In genomic region chr2:46643951-46644350, GRCh38 we compare ENCODE assay signal across 14 cellular contexts. TPM values are rescaled to one million over a fixed set of nuclear protein-coding genes. Genes with fewer than 3 reads are reported as not detected.
DNase-seq lines count a peak whose midpoint lies in the region; ATAC-seq and TF ChIP-seq lines count a peak whose summit lies in the region.
"Had no signal": no experiment of that assay in that cellular context is flagged by ENCODE, and none has a peak within 500 bp of the region (broad histone marks: within the 10 kb centered on the region; RNA-seq: fewer than 3 reads in every experiment).

No MANE protein-coding gene starts in this region.

- H2BK120ac ChIP-seq in mesenchymal stem cell (ENCODE audit: low read depth, low read length) = peak overlapping the region; percentile 15

- H3K9ac ChIP-seq in mesenchymal stem cell (ENCODE audit: low read length) = no peak overlapping the region

- no peak overlapping the region for H3K14ac ChIP-seq in mesenchymal stem cell (ENCODE audit: low read length in 2 of 2)

- H3K18ac ChIP-seq in mesenchymal stem cell (ENCODE audit: low read depth in 1 of 2, low read length in 2 of 2) = peak overlapping the region in 1 of 2 experiments; percentile 28

- H3K27ac Mint-ChIP-seq in activated CD8-positive, alpha-beta T cell treated with anti-CD3 and anti-CD28 coated beads, Interleukin-2, amount 10 ng/mL, durations not matched to agents 7 days and 5 days = no peak overlapping the region
- no peak overlapping the region for H3K27ac Mint-ChIP-seq in natural killer cell

- no peak overlapping the region for H3K4me2 ChIP-seq in mesenchymal stem cell (ENCODE audit: low read length, poor library complexity, severe bottlenecking)

- no peak overlapping the region for H3K23ac ChIP-seq in mesenchymal stem cell (ENCODE audit: low read length in 2 of 2)

- H2BK12ac ChIP-seq in mesenchymal stem cell (ENCODE audit: low read length in 2 of 2) = no peak overlapping the region

- H3K4me3 ChIP-seq in mesenchymal stem cell (ENCODE audit: insufficient read depth in 1 of 2, low read depth in 1 of 2, low read length in 2 of 2) = no peak overlapping the region
- H3K4me3 ChIP-seq: cardiac muscle cell had no signal

- H4K91ac ChIP-seq in mesenchymal stem cell (ENCODE audit: low read length) = no peak overlapping the region

- CTCF ChIA-PET in activated CD8-positive, alpha-beta T cell treated with anti-CD3 and anti-CD28 coated beads, Interleukin-2, amount 10 ng/mL, durations not matched to agents 7 days and 5 days (lab: Charles Lee) = no interaction called here

- H2AFZ ChIP-seq in mesenchymal stem cell (ENCODE audit: low read depth, low read length) = no peak overlapping the region

- DNase-seq in activated T-cell treated with anti-CD3 and anti-CD28 coated beads, Interleukin-2, amount 50 U/mL, for 48 hours = peak; percentile 31 to 35
- no peak for DNase-seq in activated T-cell treated with anti-CD3 and anti-CD28 coated beads for 4 hours
- DNase-seq in HPDE6-E6E7 (ENCODE audit: extremely low spot score) = peak; percentile 58
- no peak for DNase-seq in activated CD8-positive, alpha-beta T cell treated with anti-CD3 and anti-CD28 coated beads, Interleukin-2, amount 10 ng/mL, durations not matched to agents 7 days and 5 days
- DNase-seq in mesenchymal stem cell = peak; percentile 24
- no peak for DNase-seq in activated CD8-positive, alpha-beta memory T cell treated with anti-CD3 and anti-CD28 coated beads for 24 hours
- no peak for DNase-seq in natural killer cell
- DNase-seq: activated gamma-delta T cell; effector CD4-positive, alpha-beta T cell; GDM1; NCI-H1694; substantia nigra had no signal

- TF ChIP-seq CTCF in natural killer cell (IDR thresholded peaks at IDR 0.05) = no peak

- no peaks in the 10 kb centered on the region for H3K79me1 ChIP-seq in mesenchymal stem cell (replicated peaks; ENCODE audit: low read length, poor library complexity, severe bottlenecking)

- peaks cover 17% of the 10 kb centered on the region for H3K36me3 Mint-ChIP-seq in activated CD8-positive, alpha-beta T cell treated with anti-CD3 and anti-CD28 coated beads, Interleukin-2, amount 10 ng/mL, durations not matched to agents 7 days and 5 days (ENCODE audit: low read depth)
- H3K36me3 Mint-ChIP-seq in natural killer cell = peaks cover 14% of the 10 kb centered on the region

- H3K4me1 Mint-ChIP-seq in activated CD8-positive, alpha-beta T cell treated with anti-CD3 and anti-CD28 coated beads, Interleukin-2, amount 10 ng/mL, durations not matched to agents 7 days and 5 days (ENCODE audit: low read depth) = peaks cover 10% of the 10 kb centered on the region
- H3K4me1 Mint-ChIP-seq in natural killer cell = no peaks in the 10 kb centered on the region

- no peak overlapping the region for H3K4ac ChIP-seq in mesenchymal stem cell (ENCODE audit: low read depth in 1 of 2, low read length in 2 of 2)

- H3K27ac ChIP-seq in mesenchymal stem cell (ENCODE audit: low read length, poor library complexity, severe bottlenecking) = no peak overlapping the region
- H3K27ac ChIP-seq: cardiac muscle cell had no signal

- no CpG with 5 or more reads among the region's 1 CpG for WGBS in mesenchymal stem cell

- H2BK15ac ChIP-seq in mesenchymal stem cell (ENCODE audit: low read depth, poor library complexity, severe bottlenecking) = no peak overlapping the region

- no peak overlapping the region for H4K8ac ChIP-seq in mesenchymal stem cell (ENCODE audit: low read length)

- peaks cover 1% of the 10 kb centered on the region for H3K4me1 ChIP-seq in mesenchymal stem cell (ENCODE audit: control insufficient read depth, insufficient read depth, low read depth, low read length)

- H3K9me3 Mint-ChIP-seq in activated CD8-positive, alpha-beta T cell treated with anti-CD3 and anti-CD28 coated beads, Interleukin-2, amount 10 ng/mL, durations not matched to agents 7 days and 5 days (ENCODE audit: insufficient read depth) = peaks cover 6% of the 10 kb centered on the region
- H3K9me3 Mint-ChIP-seq in natural killer cell = peaks cover 5 to 9% of the 10 kb centered on the region in 2 donors

- intact Hi-C loops in natural killer cell (cut with micrococcal nuclease) = no loop called here

- no peak overlapping the region for H2AK5ac ChIP-seq in mesenchymal stem cell (ENCODE audit: low read length, severe bottlenecking)

- H3K27me3 ChIP-seq in mesenchymal stem cell (ENCODE audit: control insufficient read depth in 1 of 2, insufficient read depth in 1 of 2, low read length in 2 of 2) = no peaks in the 10 kb centered on the region
- H3K27me3 ChIP-seq: cardiac muscle cell had no signal

- H3K9me3 ChIP-seq in mesenchymal stem cell (ENCODE audit: control insufficient read depth, low read length) = peaks cover 13% of the 10 kb centered on the region

- no peak overlapping the region for H2BK5ac ChIP-seq in mesenchymal stem cell (ENCODE audit: low read depth, low read length, poor library complexity, severe bottlenecking)

- POLR2A ChIA-PET in activated CD8-positive, alpha-beta T cell treated with anti-CD3 and anti-CD28 coated beads, Interleukin-2, amount 10 ng/mL, durations not matched to agents 7 days and 5 days (lab: Charles Lee) = no interaction called here

- ATAC-seq in activated CD8-positive, alpha-beta T cell treated with anti-CD3 and anti-CD28 coated beads, Interleukin-2, amount 10 ng/mL, durations not matched to agents 7 days and 5 days = peak; percentile 27
- ATAC-seq in natural killer cell (no peak), GM19455 (IDR thresholded peaks at IDR 0.05; ENCODE audit: unreplicated experiment) (no peak)

- no peak overlapping the region for H3K4me3 Mint-ChIP-seq in activated CD8-positive, alpha-beta T cell treated with anti-CD3 and anti-CD28 coated beads, Interleukin-2, amount 10 ng/mL, durations not matched to agents 7 days and 5 days
- H3K4me3 Mint-ChIP-seq in natural killer cell = no peak overlapping the region

- H3K36me3 ChIP-seq in mesenchymal stem cell (ENCODE audit: control insufficient read depth in 1 of 2, insufficient read depth in 2 of 2, low read depth in 1 of 2, low read length in 2 of 2) = peaks cover 11 to 25% of the 10 kb centered on the region in 2 experiments
- H3K36me3 ChIP-seq: cardiac muscle cell had no signal

- no peaks in the 10 kb centered on the region for H3K27me3 Mint-ChIP-seq in activated CD8-positive, alpha-beta T cell treated with anti-CD3 and anti-CD28 coated beads, Interleukin-2, amount 10 ng/mL, durations not matched to agents 7 days and 5 days (ENCODE audit: low read depth)
- no peaks in the 10 kb centered on the region for H3K27me3 Mint-ChIP-seq in natural killer cell (ENCODE audit: low read depth in 2 of 2)

RNA-seq across cellular contexts. Expression of gene CRIPT, which starts 26.9 kb away (rescaled TPM):
- total RNA-seq in activated CD8-positive, alpha-beta T cell treated with anti-CD3 and anti-CD28 coated beads, Interleukin-2, amount 10 ng/mL, durations not matched to agents 7 days and 5 days = 1 to 10 TPM; 8.1 to 8.8 TPM
- 8.3 TPM for polyA plus RNA-seq in mesenchymal stem cell (2013, experiment 1 of 2)
- 8.5 TPM for polyA plus RNA-seq in mesenchymal stem cell (2013, experiment 2 of 2)
- 10 to 100 TPM; 27.3 to 34.3 (median 30.3) TPM for total RNA-seq in natural killer cell

RNA-seq across cellular contexts. Expression of gene PIGF, which starts 27.1 kb away (rescaled TPM):
- 10 to 100 TPM; 20.4 to 22.1 TPM for total RNA-seq in activated CD8-positive, alpha-beta T cell treated with anti-CD3 and anti-CD28 coated beads, Interleukin-2, amount 10 ng/mL, durations not matched to agents 7 days and 5 days
- 21.3 TPM for polyA plus RNA-seq in mesenchymal stem cell (2013, experiment 1 of 2)
- 21.4 TPM for polyA plus RNA-seq in mesenchymal stem cell (2013, experiment 2 of 2)
- total RNA-seq in natural killer cell = 10 to 100 TPM; 12.3 to 25.4 (median 16.0) TPM

RNA-seq across cellular contexts. Expression of gene SOCS5, which starts 55.1 kb away (rescaled TPM):
- total RNA-seq in activated CD8-positive, alpha-beta T cell treated with anti-CD3 and anti-CD28 coated beads, Interleukin-2, amount 10 ng/mL, durations not matched to agents 7 days and 5 days = 1 to 10 TPM; 5.8 to 6.7 TPM
- 17.2 TPM for polyA plus RNA-seq in mesenchymal stem cell (2013, experiment 1 of 2)
- 17.6 TPM for polyA plus RNA-seq in mesenchymal stem cell (2013, experiment 2 of 2)
- total RNA-seq in natural killer cell = 10 to 100 TPM in 2 of 3 donors, 1 to 10 TPM in 1; 9.9 to 15.9 (median 12.7) TPM

Comparison
In these comparisons a context has a peak if more than half of its experiments do, and no peak if none do; other contexts are left out.
1. DNase-seq: peak in activated T-cell treated with anti-CD3 and anti-CD28 coated beads, Interleukin-2, amount 50 U/mL, for 48 hours (2 of 2), HPDE6-E6E7 (single experiment) and mesenchymal stem cell (single experiment); none in activated T-cell treated with anti-CD3 and anti-CD28 coated beads for 4 hours (single experiment), activated CD8-positive, alpha-beta T cell treated with anti-CD3 and anti-CD28 coated beads, Interleukin-2, amount 10 ng/mL, durations not matched to agents 7 days and 5 days (single experiment), activated CD8-positive, alpha-beta memory T cell treated with anti-CD3 and anti-CD28 coated beads for 24 hours (single experiment) and natural killer cell (single experiment).